9 cellular contexts compared by ENCODE assay signal in genomic region chr11:6927030-6927617, GRCh38. TPM values are rescaled to one million over a fixed set of nuclear protein-coding genes. Genes with fewer than 3 reads are reported as not detected.
DNase-seq lines count a peak whose midpoint lies in the region; ATAC-seq and TF ChIP-seq lines count a peak whose summit lies in the region.
"Had no signal": no experiment of that assay in that cellular context is flagged by ENCODE, and none has a peak within 500 bp of the region (broad histone marks: within the 10 kb centered on the region; RNA-seq: fewer than 3 reads in every experiment).

No MANE protein-coding gene starts in this region.

- H3K36me3 Mint-ChIP-seq in Calu3 (ENCODE audit: insufficient read depth, unreplicated experiment) (peaks cover 8% of the 10 kb centered on the region), activated B cell treated with CpG ODN at 0.5 μM for 24 hours (ENCODE audit: low read depth) (peaks cover 2% of the 10 kb centered on the region), immature natural killer cell (no peaks in the 10 kb centered on the region)

- H3K27me3 ChIP-seq in thyroid gland (no peaks in the 10 kb centered on the region), SJCRH30 (no peaks in the 10 kb centered on the region)

- BruUV-seq in Calu3 (replicated peaks; lab: Mats Ljungman, UMichigan): no TSS peak

- H3K4me3 Mint-ChIP-seq in Calu3 (ENCODE audit: low read depth, unreplicated experiment): peak overlapping the region; percentile 73
- H3K4me3 Mint-ChIP-seq in activated B cell treated with CpG ODN at 0.5 μM for 24 hours: peak overlapping the region; percentile 93
- H3K4me3 Mint-ChIP-seq in immature natural killer cell: peak overlapping the region in 4 of 5 donors; percentile 28 to 74 (median 70)

- DNase-seq in Calu3: no peak
- DNase-seq in activated B cell treated with CpG ODN at 0.5 μM for 24 hours: no peak
- DNase-seq in immature natural killer cell: no peak
- DNase-seq in thyroid gland: no peak
- DNase-seq in DMS153 treated with DMSO at 0.1 percent for 48 hours (lab: John Stamatoyannopoulos, UW; ENCODE audit: unreplicated experiment): no peak
- no peak for DNase-seq in SJCRH30

- peak overlapping the region in 1 of 3 donors; percentile 51 for H3K27ac ChIP-seq in thyroid gland
- no peak overlapping the region for H3K27ac ChIP-seq in SJCRH30

- H3K27me3 Mint-ChIP-seq in Calu3 (ENCODE audit: unreplicated experiment): peaks cover 18% of the 10 kb centered on the region
- no peaks in the 10 kb centered on the region for H3K27me3 Mint-ChIP-seq in activated B cell treated with CpG ODN at 0.5 μM for 24 hours
- H3K27me3 Mint-ChIP-seq in immature natural killer cell (ENCODE audit: low read depth in 3 of 3): peaks cover 5 to 20% (median 10%) of the 10 kb centered on the region in 3 donors

- H3K9me3 Mint-ChIP-seq in Calu3 (ENCODE audit: low read depth, unreplicated experiment) (no peaks in the 10 kb centered on the region), activated B cell treated with CpG ODN at 0.5 μM for 24 hours (no peaks in the 10 kb centered on the region), immature natural killer cell (peaks cover 0 to 13% (median 0%) of the 10 kb centered on the region in 6 donors)

- CTCF ChIA-PET in Calu3 (lab: Charles Lee): no interaction called here
- CTCF ChIA-PET in activated B cell treated with CpG ODN at 0.5 μM for 24 hours (lab: Charles Lee): interaction anchor here (1.3 kb wide), 1 partner anchor 115 kb away, joined by 4 read pairs; no protein-coding TSS in a partner anchor

- no peaks in the 10 kb centered on the region for H3K36me3 ChIP-seq in thyroid gland
- no peaks in the 10 kb centered on the region for H3K36me3 ChIP-seq in SJCRH30

- H3K4me3 ChIP-seq in thyroid gland (replicated peaks in 1 of 3) (peak overlapping the region in 2 of 3 donors; percentile 53 to 63), SJCRH30 (no peak overlapping the region)

- TF ChIP-seq CTCF in Calu3 (IDR thresholded peaks at IDR 0.05; ENCODE audit: unreplicated experiment) (no peak), activated B cell treated with CpG ODN at 0.5 μM for 24 hours (IDR thresholded peaks at IDR 0.05) (no peak), thyroid gland (IDR thresholded peaks at IDR 0.05) (no peak)

- no peak for TF ChIP-seq POLR2A in thyroid gland (IDR thresholded peaks at IDR 0.05)

- H3K9me3 ChIP-seq in thyroid gland: no peaks in the 10 kb centered on the region
- no peaks in the 10 kb centered on the region for H3K9me3 ChIP-seq in SJCRH30 (replicated peaks)

- H3K27ac Mint-ChIP-seq in Calu3 (ENCODE audit: unreplicated experiment) (no peak overlapping the region), activated B cell treated with CpG ODN at 0.5 μM for 24 hours (peak overlapping the region; percentile 67), immature natural killer cell (no peak overlapping the region)

- H3K4me1 Mint-ChIP-seq in Calu3 (ENCODE audit: low read depth, unreplicated experiment) (no peaks in the 10 kb centered on the region), activated B cell treated with CpG ODN at 0.5 μM for 24 hours (peaks cover 19% of the 10 kb centered on the region), immature natural killer cell (peaks cover 9 to 22% of the 10 kb centered on the region in 2 donors)

- ATAC-seq in GM19351 (IDR thresholded peaks at IDR 0.05; ENCODE audit: unreplicated experiment): peak; percentile 71
- ATAC-seq in HG03354 (IDR thresholded peaks at IDR 0.05; ENCODE audit: poor library complexity, severe bottlenecking, unreplicated experiment): peak; percentile 85
- peak; percentile 46 for ATAC-seq in activated B cell treated with CpG ODN at 0.5 μM for 24 hours (ENCODE audit: low read depth)

- intact Hi-C loops in Calu3 (cut with micrococcal nuclease; ENCODE audit: unreplicated experiment) (no loop called here), activated B cell treated with CpG ODN at 0.5 μM for 24 hours (cut with micrococcal nuclease) (loop anchor here (5.0 to 10.0 kb wide), 3 partner anchors 155 to 588 kb away; partner anchors contain the start of genes OR2AG2 and PPFIBP2), thyroid gland (cut with DNase I) (no loop called here)

- H3K4me1 ChIP-seq in thyroid gland (peaks cover 4 to 7% of the 10 kb centered on the region in 2 donors), SJCRH30 (no peaks in the 10 kb centered on the region)

- 10 to 12% methylated on average over 11 of the region's 11 CpGs for WGBS in thyroid gland, 2 donors

- POLR2A ChIA-PET in activated B cell treated with CpG ODN at 0.5 μM for 24 hours (lab: Charles Lee): interaction anchor here (0.6 to 1.4 kb wide), 2 partner anchors 14 to 62 kb away, joined by 5 read pairs; no protein-coding TSS in a partner anchor

RNA-seq across cellular contexts. Expression of gene ZNF215, which starts 0.9 kb away (rescaled TPM):
- total RNA-seq in Calu3 (2022) (1.2 and 1.6 TPM in 2 replicates), activated B cell treated with CpG ODN at 0.5 μM for 24 hours (5.3 and 5.4 TPM in 2 replicates), thyroid gland (1 to 10 TPM; 1.7 to 3.5 (median 2.1) TPM)
- not detected for polyA plus RNA-seq in immature natural killer cell
- not detected in 2 replicates for total RNA-seq in SJCRH30 (2014; rRNA removed; shearing (Covaris generic))

RNA-seq across cellular contexts. Expression of gene OR2D3, which starts 6.3 kb away (rescaled TPM):
- total RNA-seq in Calu3 (2022): not detected in 2 replicates
- not detected in 2 replicates for total RNA-seq in activated B cell treated with CpG ODN at 0.5 μM for 24 hours
- not detected for polyA plus RNA-seq in immature natural killer cell
- total RNA-seq in thyroid gland: not detected
- not detected in 2 replicates for total RNA-seq in SJCRH30 (2014; rRNA removed; shearing (Covaris generic))
- total RNA-seq: T-helper 1 cell treated with Interleukin-12 subunit alpha and Interleukin-12 subunit beta and Interleukin-4 antibody, amounts not matched to agents 30 ng/mL and 1 ng/mL, for 36 hours had no signal

RNA-seq across cellular contexts. Expression of gene OR2D2, which starts 34.8 kb away (rescaled TPM):
- total RNA-seq in Calu3 (2022) (not detected in 2 replicates), activated B cell treated with CpG ODN at 0.5 μM for 24 hours (not detected in 2 replicates), thyroid gland (1 to 10 TPM in 1 of 4 donors, under 1 TPM in 1, not detected in 2; 0.54 to 1.2 TPM)
- polyA plus RNA-seq in immature natural killer cell: not detected
- not detected in 2 replicates for total RNA-seq in SJCRH30 (2014; rRNA removed; shearing (Covaris generic))

RNA-seq across cellular contexts. Expression of gene OR10A4, which starts 50.7 kb away (rescaled TPM):
- total RNA-seq in Calu3 (2022) (not detected in 2 replicates), activated B cell treated with CpG ODN at 0.5 μM for 24 hours (not detected in 2 replicates), thyroid gland (not detected)
- not detected for polyA plus RNA-seq in immature natural killer cell
- total RNA-seq in SJCRH30 (2014; rRNA removed; shearing (Covaris generic)): not detected in 2 replicates
- total RNA-seq: T-helper 1 cell treated with Interleukin-12 subunit alpha and Interleukin-12 subunit beta and Interleukin-4 antibody, amounts not matched to agents 30 ng/mL and 1 ng/mL, for 36 hours had no signal
